ENCODE assay signal across 8 cellular contexts in genomic region chr1:23801338-23801748, GRCh38. TPM values are rescaled to one million over a fixed set of nuclear protein-coding genes. Genes with fewer than 3 reads are reported as not detected.
DNase-seq lines count a peak whose midpoint lies in the region; ATAC-seq, FAIRE-seq and TF ChIP-seq lines count a peak whose summit lies in the region.

No MANE protein-coding gene starts in this region.

- no peak for FAIRE-seq in HTR-8/SVneo (lab: Jason Lieb, UNC)

- no peaks in the 10 kb centered on the region for H3K9me3 ChIP-seq in DOHH2 (ENCODE audit: control insufficient read depth, insufficient read depth, low read length)
- no peaks in the 10 kb centered on the region for H3K9me3 ChIP-seq in endodermal cell (ENCODE audit: control insufficient read depth, low read length)

- H3K4me3 ChIP-seq in DOHH2 (ENCODE audit: low read length) (peak overlapping the region; percentile 94), endodermal cell (ENCODE audit: low read length) (peak overlapping the region; percentile 81)

- H3K27ac Mint-ChIP-seq in endodermal cell: peak overlapping the region; percentile 61
- H3K27ac Mint-ChIP-seq in osteocyte (ENCODE audit: unreplicated experiment): peak overlapping the region; percentile 74

- H3K36me3 Mint-ChIP-seq in endodermal cell (ENCODE audit: low read depth) (peaks cover 35% of the 10 kb centered on the region), osteocyte (ENCODE audit: unreplicated experiment) (peaks cover 13% of the 10 kb centered on the region)

- no peaks in the 10 kb centered on the region for H3K9me2 ChIP-seq in DOHH2 (replicated peaks; ENCODE audit: control insufficient read depth, low read length)

- H3K36me3 ChIP-seq in DOHH2 (ENCODE audit: control insufficient read depth, low read length): peaks cover 18% of the 10 kb centered on the region
- H3K36me3 ChIP-seq in endodermal cell (ENCODE audit: control insufficient read depth, insufficient read depth, low read length): peaks cover 18% of the 10 kb centered on the region

- H3K4me3 Mint-ChIP-seq in endodermal cell: peak overlapping the region; percentile 83
- peak overlapping the region; percentile 84 for H3K4me3 Mint-ChIP-seq in osteocyte (ENCODE audit: unreplicated experiment)

- H3K27me3 Mint-ChIP-seq in endodermal cell (ENCODE audit: insufficient read depth) (peaks cover 3% of the 10 kb centered on the region), osteocyte (ENCODE audit: unreplicated experiment) (no peaks in the 10 kb centered on the region)

- H3K9me3 Mint-ChIP-seq in endodermal cell (no peaks in the 10 kb centered on the region), osteocyte (ENCODE audit: unreplicated experiment) (no peaks in the 10 kb centered on the region)

- peak overlapping the region; percentile 43 for H3K9ac ChIP-seq in endodermal cell (ENCODE audit: extremely low read depth, low read length, poor library complexity, severe bottlenecking)

- peaks cover 9% of the 10 kb centered on the region for H3K79me2 ChIP-seq in DOHH2 (ENCODE audit: control insufficient read depth, low read length)

- no peaks in the 10 kb centered on the region for H3F3A ChIP-seq in DOHH2 (ENCODE audit: control insufficient read depth, insufficient read depth)

- H3K27ac ChIP-seq in DOHH2 (ENCODE audit: low read depth, low read length): peak overlapping the region; percentile 35; the same call in 1 of the 2 replicates
- no peak overlapping the region for H3K27ac ChIP-seq in endodermal cell (ENCODE audit: low read depth, low read length)

- H3K27me3 ChIP-seq in DOHH2 (ENCODE audit: control insufficient read depth, low read length): no peaks in the 10 kb centered on the region
- no peaks in the 10 kb centered on the region for H3K27me3 ChIP-seq in endodermal cell (ENCODE audit: control insufficient read depth, insufficient read depth, low read length, poor library complexity, severe bottlenecking)

- H3K4me1 ChIP-seq in DOHH2 (ENCODE audit: control insufficient read depth, low read length): peaks cover 17% of the 10 kb centered on the region
- H3K4me1 ChIP-seq in endodermal cell (ENCODE audit: control insufficient read depth, insufficient read depth, low read length): peaks cover 7% of the 10 kb centered on the region

- peak overlapping the region; percentile 98 for H3K4me2 ChIP-seq in DOHH2 (ENCODE audit: low read length)

- H4K20me1 ChIP-seq in DOHH2 (ENCODE audit: control insufficient read depth, insufficient read depth, low read depth, low read length): no peaks in the 10 kb centered on the region

- H3K4me1 Mint-ChIP-seq in endodermal cell (peaks cover 10% of the 10 kb centered on the region), osteocyte (ENCODE audit: unreplicated experiment) (peaks cover 15% of the 10 kb centered on the region)

- ATAC-seq in HG03354 (IDR thresholded peaks at IDR 0.05; ENCODE audit: poor library complexity, severe bottlenecking, unreplicated experiment) (no peak), GM21717 (IDR thresholded peaks at IDR 0.05; ENCODE audit: unreplicated experiment) (no peak)

- DNase-seq in NCI-H2227 treated with DMSO at 0.1 percent for 48 hours (lab: John Stamatoyannopoulos, UW): peak; percentile 25
- DNase-seq in endodermal cell: no peak
- no peak for DNase-seq in osteocyte (ENCODE audit: extremely low spot score, unreplicated experiment)
- no peak for DNase-seq in NCI-H1694 treated with DMSO at 0.1 percent for 48 hours (lab: John Stamatoyannopoulos, UW)
- no peak for DNase-seq in HTR-8/SVneo (ENCODE audit: insufficient read length, low spot score)

- TF ChIP-seq CTCF in DOHH2 (IDR thresholded peaks at IDR 0.05; ENCODE audit: low read depth, low read length, poor library complexity, severe bottlenecking) (no peak), endodermal cell (conservative IDR thresholded peaks at IDR 0.05) (no peak), osteocyte (IDR thresholded peaks at IDR 0.05) (no peak)

- WGBS in endodermal cell (ENCODE audit: insufficient coverage in 1 of 2, insufficient read length in 1 of 2), 2 experiments: 34 to 39% methylated on average over 16 to 19 of the region's 19 CpGs

RNA-seq across cellular contexts. Expression of gene GALE, which starts 0.8 kb away (rescaled TPM):
- total RNA-seq in endodermal cell: 10 to 100 TPM; 60.4 to 66.0 TPM
- 36.2 TPM for polyA plus RNA-seq in endodermal cell (2013, experiment 1 of 2)
- 32.4 TPM for polyA plus RNA-seq in endodermal cell (2013, experiment 2 of 2)
- 17.5 and 20.0 TPM in 2 replicates for total RNA-seq in osteocyte

RNA-seq across cellular contexts. Expression of gene LYPLA2, which starts 10.4 kb away (rescaled TPM):
- total RNA-seq in endodermal cell (100 to 1,000 TPM; 103 to 107 TPM), osteocyte (39.2 and 39.9 TPM in 2 replicates)
- polyA plus RNA-seq in endodermal cell (2013, experiment 1 of 2): 60.2 TPM
- 61.5 TPM for polyA plus RNA-seq in endodermal cell (2013, experiment 2 of 2)

RNA-seq across cellular contexts. Expression of gene PITHD1, which starts 23.1 kb away (rescaled TPM):
- total RNA-seq in endodermal cell: 10 to 100 TPM; 62.5 to 71.3 TPM
- polyA plus RNA-seq in endodermal cell (2013, experiment 1 of 2): 47.3 TPM
- polyA plus RNA-seq in endodermal cell (2013, experiment 2 of 2): 42.7 TPM
- 42.4 and 44.3 TPM in 2 replicates for total RNA-seq in osteocyte

RNA-seq across cellular contexts. Expression of gene HMGCL, which starts 23.9 kb away (rescaled TPM):
- total RNA-seq in endodermal cell (10 to 100 TPM; 24.0 to 41.7 TPM), osteocyte (34.1 and 37.4 TPM in 2 replicates)
- 20.7 TPM for polyA plus RNA-seq in endodermal cell (2013, experiment 1 of 2)
- 20.7 TPM for polyA plus RNA-seq in endodermal cell (2013, experiment 2 of 2)

RNA-seq across cellular contexts. Expression of gene ELOA, which starts 58.1 kb away (rescaled TPM):
- total RNA-seq in endodermal cell (10 to 100 TPM; 33.3 to 42.4 TPM), osteocyte (41.4 and 47.0 TPM in 2 replicates)
- polyA plus RNA-seq in endodermal cell (2013, experiment 1 of 2): 28.2 TPM
- 26.4 TPM for polyA plus RNA-seq in endodermal cell (2013, experiment 2 of 2)
